In genomic region chr10:130974171-130974570, GRCh38 we compare ENCODE assay signal across 27 cellular contexts.
"Had no signal": no experiment of that assay in that cellular context is flagged by ENCODE, and none has a peak within 500 bp of the region (broad histone marks: within the 10 kb centered on the region; RNA-seq: fewer than 3 reads in every experiment).

No MANE protein-coding gene starts in this region.

- H3K27me3 Mint-ChIP-seq: natural killer cell treated with Interleukin-12 subunit alpha and Interleukin-12 subunit beta and Interleukin-15 and Interleukin-18, amount 100 ng/mL, for 72 hours; progenitor cell of endocrine pancreas; stimulated activated naive B cell treated with anti-CD40 and anti-IgM and Interleukin-4, amounts not matched to agents 10 μg/mL and 1 μg/mL and 100 μg/mL, for 72 hours; stimulated activated naive CD8-positive, alpha-beta T cell treated with anti-CD3 and anti-CD28 coated beads, Interleukin-15, Interleukin-2, amounts not matched to agents 100 ng/mL and 50 ng/mL, for 24 hours had no signal

- DNase-seq: nephron progenitor cell; nucleus accumbens; psoas muscle; right cardiac atrium; right lobe of liver; sigmoid colon; small intestine; stimulated activated CD4-positive, alpha-beta T cell treated with anti-CD3 and anti-CD28 coated beads, Interleukin-15, amount 100 ng/mL, for 24 hours; stimulated activated CD4-positive, alpha-beta T cell treated with anti-CD3 and anti-CD28 coated beads, Interleukin-2, amount 100 ng/mL, for 24 hours; stimulated activated CD4-positive, alpha-beta T cell treated with anti-CD3 and anti-CD28 coated beads, Interleukin-2, amount 100 ng/mL, for 48 hours; stimulated activated CD4-positive, alpha-beta T cell treated with anti-CD3 and anti-CD28 coated beads, Interleukin-4, amount 100 ng/mL, for 24 hours; stimulated activated naive B cell treated with anti-CD40 and anti-IgM and Interleukin-4, amounts not matched to agents 10 μg/mL and 1 μg/mL and 100 μg/mL, for 72 hours; stimulated activated naive CD4-positive, alpha-beta T cell treated with Interleukin-2 at 50 U/mL for 16 hours; stomach; thyroid gland; trophoblast cell; upper lobe of left lung had no signal

- H3K4me1 Mint-ChIP-seq: nephron progenitor cell; neural crest cell; stimulated activated effector memory CD8-positive, alpha-beta T cell treated with anti-CD3 and anti-CD28 coated beads, Interleukin-12 subunit alpha, Interleukin-12 subunit beta, amount 100 ng/mL, for 72 hours; stimulated activated naive B cell treated with anti-CD40 and anti-IgM and Interleukin-4, amounts not matched to agents 10 μg/mL and 1 μg/mL and 100 μg/mL, for 72 hours had no signal

- H3K27me3 ChIP-seq: neutrophil, right lobe of liver, sigmoid colon, thyroid gland, tibial nerve, upper lobe of left lung, vagina had no signal

- H3K27ac Mint-ChIP-seq: natural killer cell treated with Interleukin-12 subunit alpha and Interleukin-12 subunit beta and Interleukin-15 and Interleukin-18, amount 100 ng/mL, for 72 hours; nephron progenitor cell; progenitor cell of endocrine pancreas; stimulated activated effector memory CD8-positive, alpha-beta T cell treated with anti-CD3 and anti-CD28 coated beads, Interleukin-12 subunit alpha, Interleukin-12 subunit beta, amount 100 ng/mL, for 72 hours; stimulated activated naive B cell treated with anti-CD40 and anti-IgM and Interleukin-4, amounts not matched to agents 10 μg/mL and 1 μg/mL and 100 μg/mL, for 72 hours; stimulated activated naive CD8-positive, alpha-beta T cell treated with anti-CD3 and anti-CD28 coated beads, Interleukin-15, Interleukin-2, amounts not matched to agents 100 ng/mL and 50 ng/mL, for 24 hours had no signal

- H3K36me3 ChIP-seq: neutrophil, right lobe of liver, sigmoid colon, stomach, thoracic aorta, thyroid gland, tibial nerve, upper lobe of left lung, vagina had no signal

- H3K4me1 ChIP-seq: parathyroid adenoma, psoas muscle, right lobe of liver, sigmoid colon, stomach, thyroid gland, tibial nerve, upper lobe of left lung had no signal

- H3K4me3 ChIP-seq: psoas muscle, right lobe of liver, sigmoid colon, stomach, thoracic aorta, thyroid gland, tibial nerve, upper lobe of left lung, vagina had no signal

- ATAC-seq: psoas muscle; right cardiac atrium; stimulated activated effector memory CD8-positive, alpha-beta T cell treated with anti-CD3 and anti-CD28 coated beads, Interleukin-12 subunit alpha, Interleukin-12 subunit beta, amount 100 ng/mL, for 72 hours; stimulated activated naive B cell treated with anti-CD40 and anti-IgM and Interleukin-4, amounts not matched to agents 10 μg/mL and 1 μg/mL and 100 μg/mL, for 72 hours had no signal

- H3K27ac ChIP-seq: neutrophil, parathyroid adenoma, psoas muscle, right lobe of liver, sigmoid colon, stomach, thoracic aorta, thyroid gland, tibial nerve, upper lobe of left lung, vagina had no signal

- H3K4me3 Mint-ChIP-seq: natural killer cell treated with Interleukin-12 subunit alpha and Interleukin-12 subunit beta and Interleukin-15 and Interleukin-18, amount 100 ng/mL, for 72 hours; nephron progenitor cell; neural crest cell; stimulated activated effector memory CD8-positive, alpha-beta T cell treated with anti-CD3 and anti-CD28 coated beads, Interleukin-12 subunit alpha, Interleukin-12 subunit beta, amount 100 ng/mL, for 72 hours; stimulated activated naive B cell treated with anti-CD40 and anti-IgM and Interleukin-4, amounts not matched to agents 10 μg/mL and 1 μg/mL and 100 μg/mL, for 72 hours; stimulated activated naive CD8-positive, alpha-beta T cell treated with anti-CD3 and anti-CD28 coated beads, Interleukin-15, Interleukin-2, amounts not matched to agents 100 ng/mL and 50 ng/mL, for 24 hours had no signal

- H3K9me3 ChIP-seq: neutrophil, psoas muscle, right lobe of liver, sigmoid colon, thoracic aorta, thyroid gland, vagina had no signal

- H3K36me3 Mint-ChIP-seq: natural killer cell treated with Interleukin-12 subunit alpha and Interleukin-12 subunit beta and Interleukin-15 and Interleukin-18, amount 100 ng/mL, for 72 hours; stimulated activated effector memory CD8-positive, alpha-beta T cell treated with anti-CD3 and anti-CD28 coated beads, Interleukin-12 subunit alpha, Interleukin-12 subunit beta, amount 100 ng/mL, for 72 hours; stimulated activated naive B cell treated with anti-CD40 and anti-IgM and Interleukin-4, amounts not matched to agents 10 μg/mL and 1 μg/mL and 100 μg/mL, for 72 hours had no signal
